1 cellular context compared by ENCODE assay signal in the genomic region with DNA sequence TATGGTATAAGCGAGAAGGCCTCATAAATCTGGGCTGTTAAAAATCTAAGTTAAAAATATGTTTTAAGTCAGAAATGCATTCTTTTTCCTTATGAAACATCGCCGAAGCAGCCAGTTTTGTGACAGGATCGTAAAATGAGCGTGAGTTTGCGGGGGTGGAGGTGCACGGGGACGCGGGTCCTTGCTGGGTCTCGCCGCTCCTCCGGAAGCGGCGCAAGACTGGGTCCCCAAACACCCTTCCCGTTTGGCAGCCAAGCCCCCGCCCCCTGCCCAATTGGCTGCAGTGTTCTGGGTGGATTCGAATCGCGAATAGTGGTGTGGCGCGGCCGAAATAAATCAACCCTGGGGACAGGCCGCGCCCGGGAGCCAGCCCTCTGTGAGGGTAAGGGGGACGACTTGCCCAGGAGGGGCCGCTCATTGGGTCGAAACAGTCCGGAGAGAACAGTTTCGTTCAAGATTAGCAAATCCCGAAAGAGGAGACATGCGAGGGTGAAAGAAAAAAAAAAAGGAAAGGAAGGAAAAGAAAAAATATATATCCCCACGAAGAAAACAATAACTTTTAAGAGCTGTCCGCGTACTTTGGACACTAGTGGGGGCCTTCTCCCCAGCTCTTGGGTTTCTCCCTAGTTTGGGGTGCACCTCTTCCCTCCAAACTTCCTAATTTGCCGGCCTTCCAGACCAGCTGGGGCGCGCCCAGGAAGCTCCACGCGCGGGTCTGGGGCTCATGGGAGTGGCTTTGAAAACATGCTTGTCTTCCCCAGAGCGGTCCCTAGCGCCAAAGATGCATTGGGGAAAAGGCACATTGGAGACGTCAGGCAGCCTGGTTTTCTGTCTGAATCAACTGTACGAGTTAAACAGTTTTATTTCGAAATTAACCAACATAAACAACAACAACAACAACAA.
TF ChIP-seq lines count a peak whose summit lies in the region.

No MANE protein-coding gene starts in this region.

TF ChIP-seq in endothelial cell of umbilical vein, 7 proteins besides CTCF, POLR2A, EP300 and RAD21:
- no peak for TF ChIP-seq EZH2 (IDR thresholded peaks at IDR 0.05; ENCODE audit: borderline replicate concordance, low read depth, low read length, severe bottlenecking)
- TF ChIP-seq, protein P1, sequence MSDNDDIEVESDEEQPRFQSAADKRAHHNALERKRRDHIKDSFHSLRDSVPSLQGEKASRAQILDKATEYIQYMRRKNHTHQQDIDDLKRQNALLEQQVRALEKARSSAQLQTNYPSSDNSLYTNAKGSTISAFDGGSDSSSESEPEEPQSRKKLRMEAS (IDR thresholded peaks at IDR 0.05; ENCODE audit: insufficient read depth, insufficient read length), result no peak
- TF ChIP-seq FOS (IDR thresholded peaks at IDR 0.05; ENCODE audit: borderline replicate concordance, insufficient read depth, low read length), result no peak
- TF ChIP-seq MYC (IDR thresholded peaks at IDR 0.05; ENCODE audit: low read depth, low read length), result no peak
- no peak for TF ChIP-seq JUN (IDR thresholded peaks at IDR 0.05; ENCODE audit: borderline replicate concordance, insufficient read depth, insufficient read length, low read depth)
- TF ChIP-seq GATA2 (IDR thresholded peaks at IDR 0.05; ENCODE audit: insufficient read depth, insufficient read length, low read depth, low read length), result no peak
- TF ChIP-seq POLR2AphosphoS5 (IDR thresholded peaks at IDR 0.05; ENCODE audit: insufficient read depth, low read depth, low read length), result no peak
